In the genomic region with DNA sequence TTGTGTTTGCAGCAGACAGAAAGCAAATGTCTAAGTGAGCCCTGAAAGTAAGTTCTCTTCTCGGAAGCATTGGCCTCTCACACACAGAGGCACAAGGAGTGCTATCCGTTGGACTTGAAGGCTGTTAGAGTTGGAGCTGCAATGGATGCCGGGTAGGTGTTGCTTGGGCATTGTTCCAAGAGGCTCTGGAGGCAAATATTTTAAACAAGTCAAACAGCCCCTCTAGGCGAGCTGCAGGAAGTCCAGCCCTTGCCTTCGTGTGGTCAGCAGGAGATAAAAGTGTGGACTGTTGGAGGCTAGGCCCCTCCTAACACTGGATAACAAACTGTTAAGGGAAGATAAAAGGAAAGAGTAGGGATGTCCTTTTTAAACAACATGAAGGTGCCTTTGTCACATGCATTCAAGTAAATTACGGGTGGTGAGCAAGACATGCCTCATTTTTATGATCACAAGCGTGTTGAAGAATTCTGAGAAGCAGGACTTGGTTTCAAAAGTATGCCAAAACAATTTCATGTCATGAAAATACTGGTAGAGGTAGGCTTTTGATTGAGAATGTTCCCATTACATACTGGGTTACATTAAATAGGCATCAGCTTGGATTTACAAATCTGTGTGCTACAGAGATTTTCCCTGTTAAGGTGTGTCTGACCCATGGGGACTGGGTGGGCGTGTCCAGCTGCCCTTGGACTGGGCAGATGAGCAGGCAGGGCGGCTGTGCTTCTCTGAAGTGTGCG, we compare ENCODE assay signal across 1 cellular context.
TF ChIP-seq lines count a peak whose summit lies in the region.

No MANE protein-coding gene starts in this region.

TF ChIP-seq in HepG2, 621 proteins besides CTCF, POLR2A, EP300 and RAD21 (continued from another document and continues in another):
- no peak for TF ChIP-seq SETDB1 (CRISPR knock-in tag; IDR thresholded peaks at IDR 0.05; ENCODE audit: borderline replicate concordance)
- TF ChIP-seq ZNF562 (CRISPR knock-in tag; IDR thresholded peaks at IDR 0.05; ENCODE audit: borderline replicate concordance): no peak
- no peak for TF ChIP-seq IRX3 (CRISPR knock-in tag; IDR thresholded peaks at IDR 0.05; ENCODE audit: borderline replicate concordance, low read depth)
- no peak for TF ChIP-seq ZNF326 (CRISPR knock-in tag; IDR thresholded peaks at IDR 0.05; ENCODE audit: borderline replicate concordance)
- no peak; the same call in 1 of the 2 replicates for TF ChIP-seq MIER3 (CRISPR knock-in tag; IDR thresholded peaks at IDR 0.05; ENCODE audit: borderline replicate concordance)
- TF ChIP-seq SALL1 (CRISPR knock-in tag; IDR thresholded peaks at IDR 0.05): peak; percentile 79
- no peak for TF ChIP-seq SCMH1 (CRISPR knock-in tag; IDR thresholded peaks at IDR 0.05; ENCODE audit: borderline replicate concordance)
- TF ChIP-seq, protein P1, sequence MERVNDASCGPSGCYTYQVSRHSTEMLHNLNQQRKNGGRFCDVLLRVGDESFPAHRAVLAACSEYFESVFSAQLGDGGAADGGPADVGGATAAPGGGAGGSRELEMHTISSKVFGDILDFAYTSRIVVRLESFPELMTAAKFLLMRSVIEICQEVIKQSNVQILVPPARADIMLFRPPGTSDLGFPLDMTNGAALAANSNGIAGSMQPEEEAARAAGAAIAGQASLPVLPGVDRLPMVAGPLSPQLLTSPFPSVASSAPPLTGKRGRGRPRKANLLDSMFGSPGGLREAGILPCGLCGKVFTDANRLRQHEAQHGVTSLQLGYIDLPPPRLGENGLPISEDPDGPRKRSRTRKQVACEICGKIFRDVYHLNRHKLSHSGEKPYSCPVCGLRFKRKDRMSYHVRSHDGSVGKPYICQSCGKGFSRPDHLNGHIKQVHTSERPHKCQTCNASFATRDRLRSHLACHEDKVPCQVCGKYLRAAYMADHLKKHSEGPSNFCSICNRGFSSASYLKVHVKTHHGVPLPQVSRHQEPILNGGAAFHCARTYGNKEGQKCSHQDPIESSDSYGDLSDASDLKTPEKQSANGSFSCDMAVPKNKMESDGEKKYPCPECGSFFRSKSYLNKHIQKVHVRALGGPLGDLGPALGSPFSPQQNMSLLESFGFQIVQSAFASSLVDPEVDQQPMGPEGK (CRISPR knock-in tag; IDR thresholded peaks at IDR 0.05): peak; percentile 78
- no peak for TF ChIP-seq SRF (IDR thresholded peaks at IDR 0.05; ENCODE audit: low read depth, low read length)
- 0 out of 2 replicates have a peak, but pooled peaks have one; percentile 21 for TF ChIP-seq AFF4 (CRISPR knock-in tag; IDR thresholded peaks at IDR 0.05)
- 0 out of 2 replicates have a peak, but pooled peaks have one; percentile 32 for TF ChIP-seq ZFP36L1 (CRISPR knock-in tag; IDR thresholded peaks at IDR 0.05)
- TF ChIP-seq ARID4A (CRISPR knock-in tag; IDR thresholded peaks at IDR 0.05; ENCODE audit: borderline replicate concordance): peak; percentile 45; the same call in 1 of the 2 replicates
- TF ChIP-seq, protein P2, sequence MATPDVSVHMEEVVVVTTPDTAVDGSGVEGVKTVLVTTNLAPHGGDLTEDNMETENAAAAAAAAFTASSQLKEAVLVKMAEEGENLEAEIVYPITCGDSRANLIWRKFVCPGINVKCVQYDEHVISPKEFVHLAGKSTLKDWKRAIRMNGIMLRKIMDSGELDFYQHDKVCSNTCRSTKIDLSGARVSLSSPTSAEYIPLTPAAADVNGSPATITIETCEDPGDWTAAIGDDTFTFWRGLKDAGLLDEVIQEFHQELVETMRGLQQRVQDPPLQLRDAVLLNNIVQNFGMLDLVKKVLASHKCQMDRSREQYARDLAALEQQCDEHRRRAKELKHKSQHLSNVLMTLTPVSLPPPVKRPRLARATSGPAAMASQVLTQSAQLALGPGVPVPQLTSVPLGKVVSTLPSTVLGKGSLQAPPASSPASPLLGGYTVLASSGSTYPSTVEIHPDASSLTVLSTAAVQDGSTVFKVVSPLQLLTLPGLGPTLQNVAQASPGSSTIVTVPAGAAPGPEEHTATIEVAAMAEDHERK (CRISPR knock-in tag; IDR thresholded peaks at IDR 0.05; ENCODE audit: low read depth): no peak
- peak; percentile 85; the same call in 1 of the 2 replicates for TF ChIP-seq ZNF503 (CRISPR knock-in tag; IDR thresholded peaks at IDR 0.05)
- TF ChIP-seq ZSCAN30 (CRISPR knock-in tag; IDR thresholded peaks at IDR 0.05): no peak
- TF ChIP-seq, protein P3, sequence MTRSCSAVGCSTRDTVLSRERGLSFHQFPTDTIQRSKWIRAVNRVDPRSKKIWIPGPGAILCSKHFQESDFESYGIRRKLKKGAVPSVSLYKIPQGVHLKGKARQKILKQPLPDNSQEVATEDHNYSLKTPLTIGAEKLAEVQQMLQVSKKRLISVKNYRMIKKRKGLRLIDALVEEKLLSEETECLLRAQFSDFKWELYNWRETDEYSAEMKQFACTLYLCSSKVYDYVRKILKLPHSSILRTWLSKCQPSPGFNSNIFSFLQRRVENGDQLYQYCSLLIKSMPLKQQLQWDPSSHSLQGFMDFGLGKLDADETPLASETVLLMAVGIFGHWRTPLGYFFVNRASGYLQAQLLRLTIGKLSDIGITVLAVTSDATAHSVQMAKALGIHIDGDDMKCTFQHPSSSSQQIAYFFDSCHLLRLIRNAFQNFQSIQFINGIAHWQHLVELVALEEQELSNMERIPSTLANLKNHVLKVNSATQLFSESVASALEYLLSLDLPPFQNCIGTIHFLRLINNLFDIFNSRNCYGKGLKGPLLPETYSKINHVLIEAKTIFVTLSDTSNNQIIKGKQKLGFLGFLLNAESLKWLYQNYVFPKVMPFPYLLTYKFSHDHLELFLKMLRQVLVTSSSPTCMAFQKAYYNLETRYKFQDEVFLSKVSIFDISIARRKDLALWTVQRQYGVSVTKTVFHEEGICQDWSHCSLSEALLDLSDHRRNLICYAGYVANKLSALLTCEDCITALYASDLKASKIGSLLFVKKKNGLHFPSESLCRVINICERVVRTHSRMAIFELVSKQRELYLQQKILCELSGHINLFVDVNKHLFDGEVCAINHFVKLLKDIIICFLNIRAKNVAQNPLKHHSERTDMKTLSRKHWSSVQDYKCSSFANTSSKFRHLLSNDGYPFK (CRISPR knock-in tag; IDR thresholded peaks at IDR 0.05; ENCODE audit: borderline replicate concordance): peak; percentile 3; the same call in 1 of the 2 replicates
- TF ChIP-seq ADNP (CRISPR knock-in tag; IDR thresholded peaks at IDR 0.05): no peak
- peak; percentile 89 for TF ChIP-seq PAXIP1 (CRISPR knock-in tag; conservative IDR thresholded peaks at IDR 0.05)
- TF ChIP-seq MED8 (CRISPR knock-in tag; IDR thresholded peaks at IDR 0.05; ENCODE audit: insufficient replicate concordance): no peak
- TF ChIP-seq POLR2G (IDR thresholded peaks at IDR 0.05; ENCODE audit: low read depth, low read length): no peak; the same call in 1 of the 2 replicates
